Comparison of ENCODE assay signal across 1 cellular context in the genomic region with DNA sequence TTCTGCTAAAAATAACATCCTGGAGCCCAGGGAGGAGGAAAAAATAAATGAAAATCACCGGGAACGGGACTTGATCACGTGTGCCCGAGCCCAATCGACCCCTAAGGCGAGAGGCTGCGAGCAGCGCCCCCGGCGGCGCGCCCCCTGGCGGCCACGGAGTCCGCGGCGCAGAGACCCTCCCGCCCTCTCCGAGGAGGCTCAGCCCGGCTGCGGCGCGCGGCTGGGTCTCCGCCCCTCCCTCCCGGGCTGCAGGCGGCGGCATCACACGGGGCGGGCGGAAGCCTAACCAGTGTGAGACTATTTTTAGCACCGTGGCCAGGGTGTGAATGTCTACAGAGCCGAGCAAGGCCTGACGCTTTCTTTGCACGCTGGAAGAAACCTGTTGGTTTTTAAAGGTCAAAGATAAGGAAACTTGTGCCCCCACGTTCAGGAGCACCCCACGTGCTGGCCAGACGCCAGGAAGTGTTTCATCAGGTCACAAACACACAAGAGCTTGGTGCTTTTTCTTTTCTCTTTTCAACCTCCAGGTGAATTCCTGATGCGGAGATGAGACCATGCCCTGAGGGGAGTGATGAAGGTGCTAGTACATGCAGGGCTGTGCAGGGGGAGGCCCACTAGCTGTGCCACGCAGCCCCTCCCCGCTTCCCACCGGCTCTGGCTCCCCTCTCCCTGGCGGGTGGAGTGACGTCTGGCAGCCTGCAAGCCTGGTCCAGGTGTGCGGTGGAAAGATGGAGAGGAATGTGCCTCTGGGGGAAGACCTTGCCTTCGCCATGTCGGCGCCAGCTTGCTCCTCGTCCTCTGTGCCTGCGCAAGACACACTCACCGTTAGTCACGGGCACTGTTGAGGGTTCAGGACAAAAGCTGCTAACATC.
TF ChIP-seq lines count a peak whose summit lies in the region.

No MANE protein-coding gene starts in this region.

TF ChIP-seq in HepG2, 621 proteins besides CTCF, POLR2A, EP300 and RAD21 (continued from another document):
- TF ChIP-seq, protein P1, sequence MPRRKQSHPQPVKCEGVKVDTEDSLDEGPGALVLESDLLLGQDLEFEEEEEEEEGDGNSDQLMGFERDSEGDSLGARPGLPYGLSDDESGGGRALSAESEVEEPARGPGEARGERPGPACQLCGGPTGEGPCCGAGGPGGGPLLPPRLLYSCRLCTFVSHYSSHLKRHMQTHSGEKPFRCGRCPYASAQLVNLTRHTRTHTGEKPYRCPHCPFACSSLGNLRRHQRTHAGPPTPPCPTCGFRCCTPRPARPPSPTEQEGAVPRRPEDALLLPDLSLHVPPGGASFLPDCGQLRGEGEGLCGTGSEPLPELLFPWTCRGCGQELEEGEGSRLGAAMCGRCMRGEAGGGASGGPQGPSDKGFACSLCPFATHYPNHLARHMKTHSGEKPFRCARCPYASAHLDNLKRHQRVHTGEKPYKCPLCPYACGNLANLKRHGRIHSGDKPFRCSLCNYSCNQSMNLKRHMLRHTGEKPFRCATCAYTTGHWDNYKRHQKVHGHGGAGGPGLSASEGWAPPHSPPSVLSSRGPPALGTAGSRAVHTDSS (CRISPR knock-in tag; conservative IDR thresholded peaks at IDR 0.05), result no peak
- TF ChIP-seq ZNF768 (CRISPR knock-in tag; IDR thresholded peaks at IDR 0.05), result peak; percentile 96
- no peak for TF ChIP-seq SMAD1 (CRISPR knock-in tag; IDR thresholded peaks at IDR 0.05; ENCODE audit: borderline replicate concordance, low read depth)
- no peak for TF ChIP-seq ZFAT (CRISPR knock-in tag; conservative IDR thresholded peaks at IDR 0.05)
- TF ChIP-seq MAFG (CRISPR knock-in tag; IDR thresholded peaks at IDR 0.05), result no peak
- TF ChIP-seq ZHX1 (CRISPR knock-in tag; IDR thresholded peaks at IDR 0.05; ENCODE audit: low read depth), result 0 out of 2 replicates have a peak, but pooled peaks have one; percentile 52
- no peak for TF ChIP-seq ZNF460 (CRISPR knock-in tag; IDR thresholded peaks at IDR 0.05; ENCODE audit: borderline replicate concordance)
- TF ChIP-seq ZNF775 (CRISPR knock-in tag; IDR thresholded peaks at IDR 0.05; ENCODE audit: borderline replicate concordance), result no peak
- peak; percentile 72 for TF ChIP-seq HOXA3 (CRISPR knock-in tag; IDR thresholded peaks at IDR 0.05)
- TF ChIP-seq KDM4B (CRISPR knock-in tag; IDR thresholded peaks at IDR 0.05), result no peak
- TF ChIP-seq THAP8 (CRISPR knock-in tag; IDR thresholded peaks at IDR 0.05; ENCODE audit: borderline replicate concordance), result no peak
- TF ChIP-seq TP53 (CRISPR knock-in tag; conservative IDR thresholded peaks at IDR 0.05), result no peak
- no peak for TF ChIP-seq ZNF7 (CRISPR knock-in tag; IDR thresholded peaks at IDR 0.05)
- TF ChIP-seq RXRA (CRISPR knock-in tag; IDR thresholded peaks at IDR 0.05), result no peak; the same call in 1 of the 2 replicates
- TF ChIP-seq KAT8 (CRISPR knock-in tag; IDR thresholded peaks at IDR 0.05), result no peak
